In the genomic region with DNA sequence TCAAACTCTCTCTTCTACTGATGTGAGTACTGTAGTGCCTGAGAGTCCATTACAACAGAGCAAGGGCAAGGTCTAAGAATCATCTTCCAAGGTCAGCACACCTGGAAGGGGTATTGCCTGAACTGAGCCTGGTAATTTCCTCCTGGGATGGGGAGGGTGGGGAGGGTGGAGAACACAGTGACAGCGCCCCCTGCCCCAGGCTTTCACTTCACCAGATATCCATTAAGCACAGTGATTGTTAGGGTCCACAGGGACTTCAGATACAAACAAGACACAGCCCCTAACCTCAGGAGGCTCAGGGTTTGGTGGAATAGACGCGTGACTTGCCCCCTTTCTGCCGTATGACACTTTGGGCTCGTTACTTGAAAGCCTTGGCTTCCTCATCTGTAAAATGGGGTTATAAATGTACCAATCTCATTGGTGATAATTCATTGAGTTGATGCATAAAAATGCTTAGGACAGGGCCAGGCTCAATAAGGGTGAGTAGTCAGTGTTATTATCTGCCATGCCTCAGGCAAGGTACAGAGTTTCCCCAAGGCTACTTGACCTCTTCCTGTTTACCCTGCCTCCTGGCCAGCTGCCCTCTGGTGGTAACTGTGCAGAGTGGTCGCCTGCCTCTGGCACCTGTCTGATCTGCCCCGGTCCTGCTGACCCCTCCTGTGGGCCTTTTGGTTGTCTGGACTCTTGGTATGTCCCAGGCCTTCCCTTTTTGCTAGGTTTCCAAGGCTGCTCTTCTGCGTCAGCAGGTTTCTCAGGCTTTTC, we compare ENCODE assay signal across 15 cellular contexts. TPM values are rescaled to one million over a fixed set of nuclear protein-coding genes. Genes with fewer than 3 reads are reported as not detected.
DNase-seq lines count a peak whose midpoint lies in the region; ATAC-seq and TF ChIP-seq lines count a peak whose summit lies in the region.
"Had no signal": no experiment of that assay in that cellular context is flagged by ENCODE, and none has a peak within 500 bp of the region (broad histone marks: within the 10 kb centered on the region; RNA-seq: fewer than 3 reads in every experiment).

No MANE protein-coding gene starts in this region.

- intact Hi-C loops in activated T-helper 2 cell treated with anti-CD3 and anti-CD28 coated beads, Interferon-gamma antibody, Interleukin-2, Interleukin-4, amounts not matched to agents 10 μg/mL and 5 μg/mL and 100 μg/mL, durations not matched to agents 14 hours and 24 hours and 36 hours (cut with micrococcal nuclease) = no loop called here

- POLR2A ChIA-PET in WTC11 (lab: Charles Lee) = no interaction called here

- no peak overlapping the region for H3T11ph ChIP-seq in H9 (ENCODE audit: low read length)

- no peak overlapping the region for H3K27ac ChIP-seq in H9 (ENCODE audit: insufficient read length, low read depth, low read length)
- H3K27ac ChIP-seq: breast epithelium, skin epidermis had no signal

- H4K91ac ChIP-seq in H9 (ENCODE audit: insufficient read length, low read depth, low read length) = no peak overlapping the region

- no CpG with 5 or more reads among the region's 8 CpGs for WGBS in H9 (ENCODE audit: extremely low coverage, insufficient read length, low lambda C conversion rate)

- H3K36me3 Mint-ChIP-seq in H9 (ENCODE audit: insufficient read depth in 1 of 3, low read depth in 3 of 3) (no peaks in the 10 kb centered on the region), WTC11 (no peaks in the 10 kb centered on the region)
- H3K36me3 Mint-ChIP-seq in activated T-helper 2 cell treated with anti-CD3 and anti-CD28 coated beads, Interferon-gamma antibody, Interleukin-2, Interleukin-4, amounts not matched to agents 10 μg/mL and 5 μg/mL and 100 μg/mL, durations not matched to agents 14 hours and 24 hours and 36 hours (ENCODE audit: low read depth) = no peaks in the 10 kb centered on the region

- no peak overlapping the region for H4K5ac ChIP-seq in H9 (ENCODE audit: insufficient read length, low read depth, low read length)

- H2BK12ac ChIP-seq in H9 (ENCODE audit: insufficient read length, low read depth, low read length) = no peak overlapping the region

- H3K9me3 Mint-ChIP-seq in H9 (no peaks in the 10 kb centered on the region), WTC11 (peaks cover 8% of the 10 kb centered on the region)
- H3K9me3 Mint-ChIP-seq in activated T-helper 2 cell treated with anti-CD3 and anti-CD28 coated beads, Interferon-gamma antibody, Interleukin-2, Interleukin-4, amounts not matched to agents 10 μg/mL and 5 μg/mL and 100 μg/mL, durations not matched to agents 14 hours and 24 hours and 36 hours = no peaks in the 10 kb centered on the region
- H3K9me3 Mint-ChIP-seq: activated CD4-positive, alpha-beta memory T cell treated with anti-CD3 and anti-CD28 coated beads, Interleukin-2, amount 10 ng/mL, durations not matched to agents 7 days and 5 days had no signal

- no peak overlapping the region for H3K14ac ChIP-seq in H9 (ENCODE audit: insufficient read depth, low read length)

- no peak overlapping the region for H3K4me2 ChIP-seq in H9 (ENCODE audit: insufficient read depth, insufficient read length, low read length)

- no peak overlapping the region for H3K4ac ChIP-seq in H9 (ENCODE audit: low read depth, low read length)

- TF ChIP-seq CTCF in H9 (conservative IDR thresholded peaks at IDR 0.05) (peak; percentile 66), WTC11 (IDR thresholded peaks at IDR 0.05) (0 out of 2 replicates have a peak, but pooled peaks have one; percentile 33)

- H3K4me3 Mint-ChIP-seq in H9 (no peak overlapping the region), WTC11 (no peak overlapping the region)
- no peak overlapping the region for H3K4me3 Mint-ChIP-seq in activated T-helper 2 cell treated with anti-CD3 and anti-CD28 coated beads, Interferon-gamma antibody, Interleukin-2, Interleukin-4, amounts not matched to agents 10 μg/mL and 5 μg/mL and 100 μg/mL, durations not matched to agents 14 hours and 24 hours and 36 hours (ENCODE audit: low read depth)
- H3K4me3 Mint-ChIP-seq: activated CD4-positive, alpha-beta memory T cell treated with anti-CD3 and anti-CD28 coated beads, Interleukin-2, amount 10 ng/mL, durations not matched to agents 7 days and 5 days; B cell had no signal

- no peaks in the 10 kb centered on the region for H3K27me3 ChIP-seq in H9 (ENCODE audit: insufficient read depth, low read length)
- H3K27me3 ChIP-seq: breast epithelium had no signal

- no peak overlapping the region for H3K23ac ChIP-seq in H9 (ENCODE audit: insufficient read length, low read depth, low read length)

- H2AK5ac ChIP-seq in H9 (ENCODE audit: insufficient read length, low read length) = no peak overlapping the region

- DNase-seq in ELR (ENCODE audit: low read depth) = peak; percentile 43
- DNase-seq in H9 = peak; percentile 74
- peak; percentile 61 for DNase-seq in WTC11 (ENCODE audit: low spot score)
- DNase-seq in islet precursor cell = peak; percentile 67
- no peak for DNase-seq in NCI-H1105 (lab: John Stamatoyannopoulos, UW)
- DNase-seq in activated T-helper 2 cell treated with anti-CD3 and anti-CD28 coated beads, Interferon-gamma antibody, Interleukin-2, Interleukin-4, amounts not matched to agents 10 μg/mL and 5 μg/mL and 100 μg/mL, durations not matched to agents 14 hours and 24 hours and 36 hours (ENCODE audit: low spot score) = no peak
- DNase-seq: activated CD4-positive, alpha-beta memory T cell treated with anti-CD3 and anti-CD28 coated beads, Interleukin-2, amount 10 ng/mL, durations not matched to agents 7 days and 5 days; activated effector memory CD4-positive, alpha-beta T cell treated with anti-CD3 and anti-CD28 coated beads, Interleukin-2, amount 50 U/mL, for 16 hours; DMS79 treated with DMSO at 0.1 percent for 48 hours; T-helper 1 cell had no signal

- H3K56ac ChIP-seq in H9 (ENCODE audit: insufficient read length, low read depth, low read length) = no peak overlapping the region

- H2BK120ac ChIP-seq in H9 (ENCODE audit: low read depth, low read length, poor library complexity, severe bottlenecking) = no peak overlapping the region

- no peaks in the 10 kb centered on the region for H3K79me1 ChIP-seq in H9 (ENCODE audit: insufficient read depth, low read depth, low read length, poor library complexity, severe bottlenecking)

- no peaks in the 10 kb centered on the region for H3K23me2 ChIP-seq in H9 (ENCODE audit: insufficient read length, low read depth, low read length, poor library complexity, severe bottlenecking)

- H3K79me2 ChIP-seq in H9 (ENCODE audit: insufficient read depth, low read length) = no peaks in the 10 kb centered on the region

- H4K8ac ChIP-seq in H9 (replicated peaks; ENCODE audit: insufficient read length, low read depth, low read length) = no peak overlapping the region

- H3K18ac ChIP-seq in H9 (ENCODE audit: insufficient read length, low read depth, low read length) = no peak overlapping the region

- H3K27ac Mint-ChIP-seq in H9 (no peak overlapping the region), WTC11 (no peak overlapping the region)
- no peak overlapping the region for H3K27ac Mint-ChIP-seq in activated T-helper 2 cell treated with anti-CD3 and anti-CD28 coated beads, Interferon-gamma antibody, Interleukin-2, Interleukin-4, amounts not matched to agents 10 μg/mL and 5 μg/mL and 100 μg/mL, durations not matched to agents 14 hours and 24 hours and 36 hours
- H3K27ac Mint-ChIP-seq: activated CD4-positive, alpha-beta memory T cell treated with anti-CD3 and anti-CD28 coated beads, Interleukin-2, amount 10 ng/mL, durations not matched to agents 7 days and 5 days; B cell had no signal

- H2BK15ac ChIP-seq in H9 (ENCODE audit: low read depth, low read length) = no peak overlapping the region

- H3K4me1 ChIP-seq in H9 (ENCODE audit: insufficient read depth, low read length) = no peaks in the 10 kb centered on the region
- H3K4me1 ChIP-seq: breast epithelium had no signal

- H3K9me3 ChIP-seq in H9 (ENCODE audit: control insufficient read depth, low read depth, low read length) = no peaks in the 10 kb centered on the region
- H3K9me3 ChIP-seq: breast epithelium had no signal

- ATAC-seq in WTC11 (peak; percentile 85), HG02642 (IDR thresholded peaks at IDR 0.05; ENCODE audit: poor library complexity, unreplicated experiment) (no peak), GM18873 (IDR thresholded peaks at IDR 0.05; ENCODE audit: low FRiP score, unreplicated experiment) (no peak)

- peaks cover 7 to 11% of the 10 kb centered on the region in 2 experiments; a peak in 3 of 4 replicates for H3K4me1 Mint-ChIP-seq in H9
- H3K4me1 Mint-ChIP-seq in WTC11 = 0 out of 2 replicates have a peak, but pooled peaks cover 5% of the 10 kb centered on the region
- H3K4me1 Mint-ChIP-seq in activated T-helper 2 cell treated with anti-CD3 and anti-CD28 coated beads, Interferon-gamma antibody, Interleukin-2, Interleukin-4, amounts not matched to agents 10 μg/mL and 5 μg/mL and 100 μg/mL, durations not matched to agents 14 hours and 24 hours and 36 hours (ENCODE audit: low read depth) = no peaks in the 10 kb centered on the region

- CTCF ChIA-PET in WTC11 (lab: Charles Lee) = interaction anchor here (0.7 to 1.5 kb wide), 3 partner anchors 10 to 405 kb away, joined by 3 read pairs; no protein-coding TSS in a partner anchor

- H3K27me3 Mint-ChIP-seq in H9 (ENCODE audit: low read depth) (peaks cover 3% of the 10 kb centered on the region), WTC11 (ENCODE audit: low read depth) (no peaks in the 10 kb centered on the region; the same call in 1 of the 2 replicates)
- peaks cover 5% of the 10 kb centered on the region for H3K27me3 Mint-ChIP-seq in activated T-helper 2 cell treated with anti-CD3 and anti-CD28 coated beads, Interferon-gamma antibody, Interleukin-2, Interleukin-4, amounts not matched to agents 10 μg/mL and 5 μg/mL and 100 μg/mL, durations not matched to agents 14 hours and 24 hours and 36 hours (ENCODE audit: low read depth)

- H3K9ac ChIP-seq in H9 (ENCODE audit: extremely low read depth, insufficient read length, low read length) = no peak overlapping the region

- H2BK20ac ChIP-seq in H9 (ENCODE audit: low read depth, low read length, poor library complexity, severe bottlenecking) = no peak overlapping the region

- H4K20me1 ChIP-seq in H9 (ENCODE audit: control insufficient read depth, insufficient read depth, insufficient read length) = no peaks in the 10 kb centered on the region

- no peak overlapping the region for H2AFZ ChIP-seq in H9 (ENCODE audit: low read length)

- H2BK5ac ChIP-seq in H9 (ENCODE audit: insufficient read length, low read length) = no peak overlapping the region

TF ChIP-seq in WTC11, 78 proteins besides CTCF, POLR2A, EP300 and RAD21 (continues in another document):
- TF ChIP-seq FOXK1 (CRISPR knock-in tag; IDR thresholded peaks at IDR 0.05) (0 out of 2 replicates have a peak, but pooled peaks have one; percentile 28), ZNF121 (CRISPR knock-in tag; IDR thresholded peaks at IDR 0.05) (peak; percentile 73; the same call in 1 of the 2 replicates), ZNF416 (CRISPR knock-in tag; IDR thresholded peaks at IDR 0.05) (no peak)

RNA-seq across cellular contexts. Expression of gene BRD7, which starts 13.1 kb away (rescaled TPM):
- 107 and 112 TPM in 2 replicates for total RNA-seq in H9 (2021)
- 122 to 132 TPM (median 123 TPM) in 3 replicates for total RNA-seq in WTC11 (2021)
- total RNA-seq in activated T-helper 2 cell treated with anti-CD3 and anti-CD28 coated beads, Interferon-gamma antibody, Interleukin-2, Interleukin-4, amounts not matched to agents 10 μg/mL and 5 μg/mL and 100 μg/mL, durations not matched to agents 14 hours and 24 hours and 36 hours = 76.0 and 79.5 TPM in 2 replicates

Comparison
In these comparisons a context has a peak if more than half of its experiments do, and no peak if none do; other contexts are left out.
1. DNase-seq: peak in ELR (single experiment), H9 (single experiment), WTC11 (single experiment) and islet precursor cell (single experiment); none in NCI-H1105 (single experiment) and activated T-helper 2 cell treated with anti-CD3 and anti-CD28 coated beads, Interferon-gamma antibody, Interleukin-2, Interleukin-4, amounts not matched to agents 10 μg/mL and 5 μg/mL and 100 μg/mL, durations not matched to agents 14 hours and 24 hours and 36 hours (single experiment).